1 cellular context compared by ENCODE assay signal in the genomic region with DNA sequence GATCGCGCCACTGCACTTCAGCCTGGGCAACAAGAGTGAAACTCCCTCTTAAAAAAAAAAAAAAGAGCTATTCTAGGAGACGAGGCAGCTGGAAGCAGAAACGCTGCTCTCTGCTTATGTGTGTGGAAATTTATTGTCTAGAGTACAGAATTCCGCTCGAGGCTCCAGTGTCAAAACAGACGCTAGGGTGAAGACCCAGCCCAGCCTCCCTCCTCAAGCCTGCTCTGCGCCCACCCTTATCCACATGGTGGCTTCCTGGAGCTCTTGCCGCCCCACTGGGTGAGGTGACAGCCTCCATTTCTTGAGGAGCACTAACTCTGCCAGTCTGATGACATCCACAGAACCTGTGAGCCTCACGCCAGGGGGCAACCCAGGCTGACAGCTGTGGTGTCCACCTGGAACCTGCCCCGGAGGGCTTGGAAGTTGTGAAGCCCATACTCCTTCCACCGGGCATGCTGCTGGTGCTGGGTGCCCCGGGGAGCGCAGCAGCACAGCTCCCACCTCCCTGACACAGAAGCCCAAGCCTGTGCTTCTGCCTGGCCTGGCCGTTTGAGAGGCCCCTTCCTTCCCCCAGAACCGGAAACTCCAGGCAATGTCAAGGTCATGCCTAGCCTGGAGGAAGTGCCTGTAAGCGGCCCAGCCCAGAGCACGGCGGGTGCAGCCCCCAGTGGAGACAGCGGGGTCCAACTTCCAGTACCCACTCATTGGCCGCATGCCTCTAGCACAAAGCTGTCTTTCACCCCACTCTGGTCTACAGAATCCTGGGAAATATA.
TF ChIP-seq lines count a peak whose summit lies in the region.

No MANE protein-coding gene starts in this region.

TF ChIP-seq in HepG2, 621 proteins besides CTCF, POLR2A, EP300 and RAD21 (continued from another document and continues in another):
- TF ChIP-seq, protein P1, sequence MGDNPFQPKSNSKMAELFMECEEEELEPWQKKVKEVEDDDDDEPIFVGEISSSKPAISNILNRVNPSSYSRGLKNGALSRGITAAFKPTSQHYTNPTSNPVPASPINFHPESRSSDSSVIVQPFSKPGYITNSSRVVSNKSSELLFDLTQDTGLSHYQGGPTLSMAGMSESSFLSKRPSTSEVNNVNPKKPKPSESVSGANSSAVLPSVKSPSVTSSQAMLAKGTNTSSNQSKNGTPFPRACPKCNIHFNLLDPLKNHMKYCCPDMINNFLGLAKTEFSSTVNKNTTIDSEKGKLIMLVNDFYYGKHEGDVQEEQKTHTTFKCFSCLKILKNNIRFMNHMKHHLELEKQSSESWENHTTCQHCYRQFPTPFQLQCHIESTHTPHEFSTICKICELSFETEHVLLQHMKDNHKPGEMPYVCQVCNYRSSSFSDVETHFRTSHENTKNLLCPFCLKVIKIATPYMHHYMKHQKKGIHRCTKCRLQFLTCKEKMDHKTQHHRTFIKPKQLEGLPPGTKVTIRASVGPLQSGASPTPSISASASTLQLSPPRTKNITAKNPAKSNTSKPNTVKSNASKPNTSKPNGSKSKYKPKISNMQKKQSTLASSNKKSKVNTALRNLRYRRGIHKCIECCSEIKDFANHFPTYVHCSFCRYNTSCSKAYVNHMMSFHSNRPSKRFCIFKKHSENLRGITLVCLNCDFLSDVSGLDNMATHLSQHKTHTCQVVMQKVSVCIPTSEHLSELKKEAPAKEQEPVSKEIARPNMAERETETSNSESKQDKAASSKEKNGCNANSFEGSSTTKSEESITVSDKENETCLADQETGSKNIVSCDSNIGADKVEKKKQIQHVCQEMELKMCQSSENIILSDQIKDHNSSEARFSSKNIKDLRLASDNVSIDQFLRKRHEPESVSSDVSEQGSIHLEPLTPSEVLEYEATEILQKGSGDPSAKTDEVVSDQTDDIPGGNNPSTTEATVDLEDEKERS (CRISPR knock-in tag; IDR thresholded peaks at IDR 0.05), result no peak
- TF ChIP-seq, protein P2, sequence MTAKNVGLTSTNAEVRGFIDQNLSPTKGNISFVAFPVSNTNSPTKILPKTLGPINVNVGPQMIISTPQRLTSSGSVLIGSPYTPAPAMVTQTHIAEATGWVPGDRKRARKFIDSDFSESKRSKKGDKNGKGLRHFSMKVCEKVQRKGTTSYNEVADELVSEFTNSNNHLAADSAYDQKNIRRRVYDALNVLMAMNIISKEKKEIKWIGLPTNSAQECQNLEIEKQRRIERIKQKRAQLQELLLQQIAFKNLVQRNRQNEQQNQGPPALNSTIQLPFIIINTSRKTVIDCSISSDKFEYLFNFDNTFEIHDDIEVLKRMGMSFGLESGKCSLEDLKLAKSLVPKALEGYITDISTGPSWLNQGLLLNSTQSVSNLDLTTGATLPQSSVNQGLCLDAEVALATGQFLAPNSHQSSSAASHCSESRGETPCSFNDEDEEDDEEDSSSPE (CRISPR knock-in tag; IDR thresholded peaks at IDR 0.05), result no peak
- TF ChIP-seq, protein P3, sequence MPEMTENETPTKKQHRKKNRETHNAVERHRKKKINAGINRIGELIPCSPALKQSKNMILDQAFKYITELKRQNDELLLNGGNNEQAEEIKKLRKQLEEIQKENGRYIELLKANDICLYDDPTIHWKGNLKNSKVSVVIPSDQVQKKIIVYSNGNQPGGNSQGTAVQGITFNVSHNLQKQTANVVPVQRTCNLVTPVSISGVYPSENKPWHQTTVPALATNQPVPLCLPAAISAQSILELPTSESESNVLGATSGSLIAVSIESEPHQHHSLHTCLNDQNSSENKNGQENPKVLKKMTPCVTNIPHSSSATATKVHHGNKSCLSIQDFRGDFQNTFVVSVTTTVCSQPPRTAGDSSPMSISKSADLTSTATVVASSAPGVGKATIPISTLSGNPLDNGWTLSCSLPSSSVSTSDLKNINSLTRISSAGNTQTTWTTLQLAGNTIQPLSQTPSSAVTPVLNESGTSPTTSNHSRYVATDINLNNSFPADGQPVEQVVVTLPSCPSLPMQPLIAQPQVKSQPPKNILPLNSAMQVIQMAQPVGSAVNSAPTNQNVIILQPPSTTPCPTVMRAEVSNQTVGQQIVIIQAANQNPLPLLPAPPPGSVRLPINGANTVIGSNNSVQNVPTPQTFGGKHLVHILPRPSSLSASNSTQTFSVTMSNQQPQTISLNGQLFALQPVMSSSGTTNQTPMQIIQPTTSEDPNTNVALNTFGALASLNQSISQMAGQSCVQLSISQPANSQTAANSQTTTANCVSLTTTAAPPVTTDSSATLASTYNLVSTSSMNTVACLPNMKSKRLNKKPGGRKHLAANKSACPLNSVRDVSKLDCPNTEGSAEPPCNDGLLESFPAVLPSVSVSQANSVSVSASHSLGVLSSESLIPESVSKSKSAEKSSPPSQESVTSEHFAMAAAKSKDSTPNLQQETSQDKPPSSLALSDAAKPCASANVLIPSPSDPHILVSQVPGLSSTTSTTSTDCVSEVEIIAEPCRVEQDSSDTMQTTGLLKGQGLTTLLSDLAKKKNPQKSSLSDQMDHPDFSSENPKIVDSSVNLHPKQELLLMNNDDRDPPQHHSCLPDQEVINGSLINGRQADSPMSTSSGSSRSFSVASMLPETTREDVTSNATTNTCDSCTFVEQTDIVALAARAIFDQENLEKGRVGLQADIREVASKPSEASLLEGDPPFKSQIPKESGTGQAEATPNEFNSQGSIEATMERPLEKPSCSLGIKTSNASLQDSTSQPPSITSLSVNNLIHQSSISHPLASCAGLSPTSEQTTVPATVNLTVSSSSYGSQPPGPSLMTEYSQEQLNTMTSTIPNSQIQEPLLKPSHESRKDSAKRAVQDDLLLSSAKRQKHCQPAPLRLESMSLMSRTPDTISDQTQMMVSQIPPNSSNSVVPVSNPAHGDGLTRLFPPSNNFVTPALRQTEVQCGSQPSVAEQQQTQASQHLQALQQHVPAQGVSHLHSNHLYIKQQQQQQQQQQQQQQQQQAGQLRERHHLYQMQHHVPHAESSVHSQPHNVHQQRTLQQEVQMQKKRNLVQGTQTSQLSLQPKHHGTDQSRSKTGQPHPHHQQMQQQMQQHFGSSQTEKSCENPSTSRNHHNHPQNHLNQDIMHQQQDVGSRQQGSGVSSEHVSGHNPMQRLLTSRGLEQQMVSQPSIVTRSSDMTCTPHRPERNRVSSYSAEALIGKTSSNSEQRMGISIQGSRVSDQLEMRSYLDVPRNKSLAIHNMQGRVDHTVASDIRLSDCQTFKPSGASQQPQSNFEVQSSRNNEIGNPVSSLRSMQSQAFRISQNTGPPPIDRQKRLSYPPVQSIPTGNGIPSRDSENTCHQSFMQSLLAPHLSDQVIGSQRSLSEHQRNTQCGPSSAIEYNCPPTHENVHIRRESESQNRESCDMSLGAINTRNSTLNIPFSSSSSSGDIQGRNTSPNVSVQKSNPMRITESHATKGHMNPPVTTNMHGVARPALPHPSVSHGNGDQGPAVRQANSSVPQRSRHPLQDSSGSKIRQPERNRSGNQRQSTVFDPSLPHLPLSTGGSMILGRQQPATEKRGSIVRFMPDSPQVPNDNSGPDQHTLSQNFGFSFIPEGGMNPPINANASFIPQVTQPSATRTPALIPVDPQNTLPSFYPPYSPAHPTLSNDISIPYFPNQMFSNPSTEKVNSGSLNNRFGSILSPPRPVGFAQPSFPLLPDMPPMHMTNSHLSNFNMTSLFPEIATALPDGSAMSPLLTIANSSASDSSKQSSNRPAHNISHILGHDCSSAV (CRISPR knock-in tag; IDR thresholded peaks at IDR 0.05; ENCODE audit: borderline replicate concordance), result no peak
- TF ChIP-seq MTA1 (CRISPR knock-in tag; IDR thresholded peaks at IDR 0.05; ENCODE audit: borderline replicate concordance) (peak; percentile 74; the same call in 1 of the 2 replicates), ZIK1 (CRISPR knock-in tag; IDR thresholded peaks at IDR 0.05; ENCODE audit: borderline replicate concordance, low read depth) (no peak), SKI (IDR thresholded peaks at IDR 0.05; ENCODE audit: partially characterized antibody) (peak; percentile 72), NR2F6 (IDR thresholded peaks at IDR 0.05) (peak; percentile 28; the same call in 1 of the 2 replicates), NR2F6 (CRISPR knock-in tag; IDR thresholded peaks at IDR 0.05) (peak; percentile 50; the same call in 1 of the 2 replicates), ZNF510 (CRISPR knock-in tag; IDR thresholded peaks at IDR 0.05; ENCODE audit: low read depth) (no peak), TAF1 (CRISPR knock-in tag; IDR thresholded peaks at IDR 0.05) (peak; percentile 47; the same call in 1 of the 2 replicates), MXD4 (CRISPR knock-in tag; IDR thresholded peaks at IDR 0.05) (no peak), RFXANK (CRISPR knock-in tag; IDR thresholded peaks at IDR 0.05) (no peak), ZSCAN22 (CRISPR knock-in tag; IDR thresholded peaks at IDR 0.05) (no peak), MEIS1 (CRISPR knock-in tag; IDR thresholded peaks at IDR 0.05; ENCODE audit: borderline replicate concordance) (no peak), TOE1 (CRISPR knock-in tag; IDR thresholded peaks at IDR 0.05) (no peak), SALL2 (CRISPR knock-in tag; IDR thresholded peaks at IDR 0.05) (no peak), ZNF335 (CRISPR knock-in tag; IDR thresholded peaks at IDR 0.05) (no peak), ZNF652 (CRISPR knock-in tag; IDR thresholded peaks at IDR 0.05; ENCODE audit: borderline replicate concordance, low read depth) (no peak), MYC (CRISPR knock-in tag; IDR thresholded peaks at IDR 0.05; ENCODE audit: borderline replicate concordance) (peak; percentile 44; the same call in 1 of the 2 replicates), POLR2G (IDR thresholded peaks at IDR 0.05; ENCODE audit: low read depth, low read length) (0 out of 2 replicates have a peak, but pooled peaks have one; percentile 25), ZNF383 (CRISPR knock-in tag; IDR thresholded peaks at IDR 0.05; ENCODE audit: borderline replicate concordance) (no peak), ZNF747 (CRISPR knock-in tag; IDR thresholded peaks at IDR 0.05; ENCODE audit: borderline replicate concordance) (peak; percentile 51; the same call in 1 of the 2 replicates), ETV6 (CRISPR knock-in tag; conservative IDR thresholded peaks at IDR 0.05) (peak; percentile 98), IKZF1 (IDR thresholded peaks at IDR 0.05) (no peak), FOXP1 (IDR thresholded peaks at IDR 0.05) (no peak), FOXP1 (CRISPR knock-in tag; IDR thresholded peaks at IDR 0.05) (no peak)
- TF ChIP-seq, protein P4, sequence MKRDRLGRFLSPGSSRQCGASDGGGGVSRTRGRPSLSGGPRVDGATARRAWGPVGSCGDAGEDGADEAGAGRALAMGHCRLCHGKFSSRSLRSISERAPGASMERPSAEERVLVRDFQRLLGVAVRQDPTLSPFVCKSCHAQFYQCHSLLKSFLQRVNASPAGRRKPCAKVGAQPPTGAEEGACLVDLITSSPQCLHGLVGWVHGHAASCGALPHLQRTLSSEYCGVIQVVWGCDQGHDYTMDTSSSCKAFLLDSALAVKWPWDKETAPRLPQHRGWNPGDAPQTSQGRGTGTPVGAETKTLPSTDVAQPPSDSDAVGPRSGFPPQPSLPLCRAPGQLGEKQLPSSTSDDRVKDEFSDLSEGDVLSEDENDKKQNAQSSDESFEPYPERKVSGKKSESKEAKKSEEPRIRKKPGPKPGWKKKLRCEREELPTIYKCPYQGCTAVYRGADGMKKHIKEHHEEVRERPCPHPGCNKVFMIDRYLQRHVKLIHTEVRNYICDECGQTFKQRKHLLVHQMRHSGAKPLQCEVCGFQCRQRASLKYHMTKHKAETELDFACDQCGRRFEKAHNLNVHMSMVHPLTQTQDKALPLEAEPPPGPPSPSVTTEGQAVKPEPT (CRISPR knock-in tag; IDR thresholded peaks at IDR 0.05; ENCODE audit: low read depth), result no peak
- TF ChIP-seq, protein P5, sequence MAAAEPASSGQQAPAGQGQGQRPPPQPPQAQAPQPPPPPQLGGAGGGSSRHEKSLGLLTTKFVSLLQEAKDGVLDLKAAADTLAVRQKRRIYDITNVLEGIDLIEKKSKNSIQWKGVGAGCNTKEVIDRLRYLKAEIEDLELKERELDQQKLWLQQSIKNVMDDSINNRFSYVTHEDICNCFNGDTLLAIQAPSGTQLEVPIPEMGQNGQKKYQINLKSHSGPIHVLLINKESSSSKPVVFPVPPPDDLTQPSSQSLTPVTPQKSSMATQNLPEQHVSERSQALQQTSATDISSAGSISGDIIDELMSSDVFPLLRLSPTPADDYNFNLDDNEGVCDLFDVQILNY (CRISPR knock-in tag; conservative IDR thresholded peaks at IDR 0.05), result no peak
- TF ChIP-seq, protein P6, sequence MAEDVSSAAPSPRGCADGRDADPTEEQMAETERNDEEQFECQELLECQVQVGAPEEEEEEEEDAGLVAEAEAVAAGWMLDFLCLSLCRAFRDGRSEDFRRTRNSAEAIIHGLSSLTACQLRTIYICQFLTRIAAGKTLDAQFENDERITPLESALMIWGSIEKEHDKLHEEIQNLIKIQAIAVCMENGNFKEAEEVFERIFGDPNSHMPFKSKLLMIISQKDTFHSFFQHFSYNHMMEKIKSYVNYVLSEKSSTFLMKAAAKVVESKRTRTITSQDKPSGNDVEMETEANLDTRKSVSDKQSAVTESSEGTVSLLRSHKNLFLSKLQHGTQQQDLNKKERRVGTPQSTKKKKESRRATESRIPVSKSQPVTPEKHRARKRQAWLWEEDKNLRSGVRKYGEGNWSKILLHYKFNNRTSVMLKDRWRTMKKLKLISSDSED (CRISPR knock-in tag; IDR thresholded peaks at IDR 0.05), result no peak
- TF ChIP-seq, protein P7, sequence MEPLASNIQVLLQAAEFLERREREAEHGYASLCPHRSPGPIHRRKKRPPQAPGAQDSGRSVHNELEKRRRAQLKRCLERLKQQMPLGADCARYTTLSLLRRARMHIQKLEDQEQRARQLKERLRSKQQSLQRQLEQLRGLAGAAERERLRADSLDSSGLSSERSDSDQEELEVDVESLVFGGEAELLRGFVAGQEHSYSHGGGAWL (CRISPR knock-in tag; IDR thresholded peaks at IDR 0.05), result no peak
- TF ChIP-seq, protein P8, sequence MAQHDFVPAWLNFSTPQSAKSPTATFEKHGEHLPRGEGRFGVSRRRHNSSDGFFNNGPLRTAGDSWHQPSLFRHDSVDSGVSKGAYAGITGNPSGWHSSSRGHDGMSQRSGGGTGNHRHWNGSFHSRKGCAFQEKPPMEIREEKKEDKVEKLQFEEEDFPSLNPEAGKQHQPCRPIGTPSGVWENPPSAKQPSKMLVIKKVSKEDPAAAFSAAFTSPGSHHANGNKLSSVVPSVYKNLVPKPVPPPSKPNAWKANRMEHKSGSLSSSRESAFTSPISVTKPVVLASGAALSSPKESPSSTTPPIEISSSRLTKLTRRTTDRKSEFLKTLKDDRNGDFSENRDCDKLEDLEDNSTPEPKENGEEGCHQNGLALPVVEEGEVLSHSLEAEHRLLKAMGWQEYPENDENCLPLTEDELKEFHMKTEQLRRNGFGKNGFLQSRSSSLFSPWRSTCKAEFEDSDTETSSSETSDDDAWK (CRISPR knock-in tag; IDR thresholded peaks at IDR 0.05), result no peak
- TF ChIP-seq, protein P9, sequence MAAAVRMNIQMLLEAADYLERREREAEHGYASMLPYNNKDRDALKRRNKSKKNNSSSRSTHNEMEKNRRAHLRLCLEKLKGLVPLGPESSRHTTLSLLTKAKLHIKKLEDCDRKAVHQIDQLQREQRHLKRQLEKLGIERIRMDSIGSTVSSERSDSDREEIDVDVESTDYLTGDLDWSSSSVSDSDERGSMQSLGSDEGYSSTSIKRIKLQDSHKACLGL (CRISPR knock-in tag; IDR thresholded peaks at IDR 0.05), result no peak
- TF ChIP-seq, protein P10, sequence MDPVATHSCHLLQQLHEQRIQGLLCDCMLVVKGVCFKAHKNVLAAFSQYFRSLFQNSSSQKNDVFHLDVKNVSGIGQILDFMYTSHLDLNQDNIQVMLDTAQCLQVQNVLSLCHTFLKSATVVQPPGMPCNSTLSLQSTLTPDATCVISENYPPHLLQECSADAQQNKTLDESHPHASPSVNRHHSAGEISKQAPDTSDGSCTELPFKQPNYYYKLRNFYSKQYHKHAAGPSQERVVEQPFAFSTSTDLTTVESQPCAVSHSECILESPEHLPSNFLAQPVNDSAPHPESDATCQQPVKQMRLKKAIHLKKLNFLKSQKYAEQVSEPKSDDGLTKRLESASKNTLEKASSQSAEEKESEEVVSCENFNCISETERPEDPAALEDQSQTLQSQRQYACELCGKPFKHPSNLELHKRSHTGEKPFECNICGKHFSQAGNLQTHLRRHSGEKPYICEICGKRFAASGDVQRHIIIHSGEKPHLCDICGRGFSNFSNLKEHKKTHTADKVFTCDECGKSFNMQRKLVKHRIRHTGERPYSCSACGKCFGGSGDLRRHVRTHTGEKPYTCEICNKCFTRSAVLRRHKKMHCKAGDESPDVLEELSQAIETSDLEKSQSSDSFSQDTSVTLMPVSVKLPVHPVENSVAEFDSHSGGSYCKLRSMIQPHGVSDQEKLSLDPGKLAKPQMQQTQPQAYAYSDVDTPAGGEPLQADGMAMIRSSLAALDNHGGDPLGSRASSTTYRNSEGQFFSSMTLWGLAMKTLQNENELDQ (CRISPR knock-in tag; IDR thresholded peaks at IDR 0.05; ENCODE audit: borderline replicate concordance), result no peak
